ENCODE assay signal across 21 cellular contexts in genomic region chr4:143118666-143119065, GRCh38.
"Had no signal": no experiment of that assay in that cellular context is flagged by ENCODE, and none has a peak within 500 bp of the region (broad histone marks: within the 10 kb centered on the region; RNA-seq: fewer than 3 reads in every experiment).

No MANE protein-coding gene starts in this region.

- H3K27me3 ChIP-seq: hepatocyte, left lung had no signal

- H3K27ac ChIP-seq: hepatocyte, left lung, left ventricle myocardium inferior, lower lobe of right lung had no signal

- H3K4me1 Mint-ChIP-seq: immature natural killer cell, memory B cell, mesothelial cell of epicardium had no signal

- H3K36me3 Mint-ChIP-seq: immature natural killer cell, memory B cell, mesothelial cell of epicardium had no signal

- H2AFZ ChIP-seq: hepatocyte had no signal

- H3K9me3 ChIP-seq: left lung, lower lobe of right lung, mucosa of descending colon had no signal

- H3K4me3 ChIP-seq: hepatocyte, left lung, left ventricle myocardium inferior, lower lobe of right lung, lung, mucosa of descending colon had no signal

- H3K27ac Mint-ChIP-seq: immature natural killer cell, memory B cell, mesothelial cell of epicardium had no signal

- H3K4me2 ChIP-seq: hepatocyte had no signal

- H3K4me3 Mint-ChIP-seq: immature natural killer cell, memory B cell, mesothelial cell of epicardium had no signal

- H3K4me1 ChIP-seq: left lung, left ventricle myocardium inferior, lower lobe of right lung had no signal

- H3K36me3 ChIP-seq: left lung, left ventricle myocardium inferior, lower lobe of right lung had no signal

- DNase-seq: hippocampal formation, hypothalamus, immature natural killer cell, islet precursor cell, kidney, kidney glomerular epithelial cell, left cardiac atrium, left colon, left lung, left ventricle myocardium inferior, left ventricle myocardium superior, lower lobe of right lung, mammary epithelial cell, mesenchymal stem cell, mesendoderm, midbrain, mucosa of descending colon had no signal
